21 cellular contexts compared by ENCODE assay signal in the genomic region with DNA sequence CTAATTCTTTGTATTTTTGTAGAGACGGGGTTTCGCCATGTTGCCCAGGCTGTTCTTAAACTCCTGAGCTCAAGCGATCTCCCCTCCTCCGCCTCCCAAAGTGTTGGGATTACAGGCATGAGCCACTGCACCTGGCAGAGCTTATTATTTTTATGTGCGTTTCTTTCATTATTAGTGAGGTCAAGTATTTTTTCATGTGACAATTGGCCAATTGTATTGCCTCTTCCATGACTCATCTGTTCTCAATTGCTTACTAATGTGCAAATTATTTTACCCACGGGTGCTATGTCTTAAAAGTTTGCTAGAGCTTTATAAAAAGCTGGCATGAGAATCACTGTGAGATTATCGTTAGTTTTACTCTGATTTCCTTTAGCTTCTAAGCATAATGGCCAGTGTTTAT. TPM values are rescaled to one million over a fixed set of nuclear protein-coding genes. Genes with fewer than 3 reads are reported as not detected.
DNase-seq lines count a peak whose midpoint lies in the region; ATAC-seq, FAIRE-seq and TF ChIP-seq lines count a peak whose summit lies in the region.
"Had no signal": no experiment of that assay in that cellular context is flagged by ENCODE, and none has a peak within 500 bp of the region (broad histone marks: within the 10 kb centered on the region; RNA-seq: fewer than 3 reads in every experiment).

No MANE protein-coding gene starts in this region.

- no peaks in the 10 kb centered on the region for H3K9me2 ChIP-seq in hepatocyte (replicated peaks; ENCODE audit: insufficient read depth)

- no peak for FAIRE-seq in bronchial epithelial cell (lab: Jason Lieb, UNC)

- WGBS in hepatocyte (ENCODE audit: low lambda C conversion rate, missing lambda C conversion rate): 77% methylated on average over 7 of the region's 7 CpGs

- no peaks in the 10 kb centered on the region for H3K4me1 ChIP-seq in hepatocyte (ENCODE audit: insufficient read depth)
- H3K4me1 ChIP-seq: BLaER1 treated with 17β-estradiol and CSF1 and Interleukin-3, amounts not matched to agents 10 nM and 100 nM; heart left ventricle had no signal

- H3K4me3 ChIP-seq in bronchial epithelial cell (ENCODE audit: low read depth, low read length): no peak overlapping the region
- H3K4me3 ChIP-seq in hepatocyte: no peak overlapping the region
- H3K4me3 ChIP-seq: BLaER1 treated with 17β-estradiol and CSF1 and Interleukin-3, amounts not matched to agents 10 nM and 100 nM; heart left ventricle had no signal

- H3K27me3 ChIP-seq in bronchial epithelial cell (ENCODE audit: control insufficient read depth, insufficient read depth, low read length) (peaks cover 2% of the 10 kb centered on the region), hepatocyte (peaks cover 37% of the 10 kb centered on the region)

- H3K36me3 ChIP-seq in bronchial epithelial cell (ENCODE audit: control insufficient read depth, insufficient read depth, low read length) (no peaks in the 10 kb centered on the region), hepatocyte (replicated peaks; ENCODE audit: insufficient read depth, low read depth) (no peaks in the 10 kb centered on the region)
- H3K36me3 ChIP-seq: BLaER1 treated with 17β-estradiol and CSF1 and Interleukin-3, amounts not matched to agents 10 nM and 100 nM; heart left ventricle had no signal

- H3K79me2 ChIP-seq in hepatocyte: no peaks in the 10 kb centered on the region

- no peak for ATAC-seq in HG02610 (IDR thresholded peaks at IDR 0.05; ENCODE audit: unreplicated experiment)
- no peak for ATAC-seq in HG02623 (IDR thresholded peaks at IDR 0.05; ENCODE audit: unreplicated experiment)
- ATAC-seq: activated CD4-positive, CD25-positive, alpha-beta regulatory T cell treated with anti-CD3 and anti-CD28 coated beads, Interleukin-2, amount 50 U/mL, for 24 hours; heart left ventricle; T-cell had no signal

- DNase-seq in EL (peak; percentile 63), NCI-H226 (peak; percentile 17), bronchial epithelial cell (ENCODE audit: low read depth) (peak; percentile 63), myocyte (ENCODE audit: low read depth) (peak; percentile 39), hepatocyte (ENCODE audit: low spot score) (no peak), hepatic stellate cell (ENCODE audit: low spot score) (no peak)
- DNase-seq: activated naive CD4-positive, alpha-beta T cell; central memory CD4-positive, alpha-beta T cell; heart left ventricle; Karpas-422; NCI-H187 treated with DMSO at 0.1 percent for 48 hours; NCI-H510A treated with DMSO at 0.1 percent for 48 hours; OCI-M1; stimulated activated CD4-positive, alpha-beta T cell treated with anti-CD3 and anti-CD28 coated beads, Interleukin-15, amount 100 ng/mL, for 24 hours; T-cell had no signal

- H2AFZ ChIP-seq in hepatocyte: no peak overlapping the region

- H3K9me3 ChIP-seq in hepatocyte (ENCODE audit: low read depth): no peaks in the 10 kb centered on the region
- H3K9me3 ChIP-seq: BLaER1 treated with 17β-estradiol and CSF1 and Interleukin-3, amounts not matched to agents 10 nM and 100 nM; heart left ventricle had no signal

- H3K27ac ChIP-seq in hepatocyte: no peak overlapping the region
- H3K27ac ChIP-seq: BLaER1 treated with 17β-estradiol and CSF1 and Interleukin-3, amounts not matched to agents 10 nM and 100 nM; heart left ventricle had no signal

- TF ChIP-seq CTCF in bronchial epithelial cell (IDR thresholded peaks at IDR 0.05; ENCODE audit: insufficient read depth, low read length, severe bottlenecking) (no peak), hepatocyte (IDR thresholded peaks at IDR 0.05; ENCODE audit: poor library complexity) (no peak)

- H4K20me1 ChIP-seq in hepatocyte (ENCODE audit: insufficient read depth, poor library complexity, severe bottlenecking): no peaks in the 10 kb centered on the region

- no peak overlapping the region for H3K4me2 ChIP-seq in hepatocyte
- H3K4me2 ChIP-seq: BLaER1 treated with 17β-estradiol and CSF1 and Interleukin-3, amounts not matched to agents 10 nM and 100 nM had no signal

RNA-seq across cellular contexts. Expression of a gene that starts 13.0 kb away (rescaled TPM):
- total RNA-seq in bronchial epithelial cell (not detected in 2 replicates), myocyte (0.10 and 3.4 TPM in 2 replicates), hepatocyte (not detected in 2 replicates)
- 0.47 TPM for polyA plus RNA-seq in myocyte (2012)
- polyA plus RNA-seq in hepatocyte: 0.11 and 0.29 TPM in 2 replicates
- total RNA-seq: heart left ventricle, kidney epithelial cell, omental fat pad, T-cell had no signal
- polyA plus RNA-seq: heart left ventricle had no signal

Comparison
In these comparisons a context has a peak if more than half of its experiments do, and no peak if none do; other contexts are left out.
1. DNase-seq: peak in EL (single experiment), NCI-H226 (single experiment), bronchial epithelial cell (single experiment) and myocyte (single experiment); none in hepatocyte (single experiment) and hepatic stellate cell (single experiment).